Comparison of ENCODE assay signal across 8 cellular contexts in the genomic region with DNA sequence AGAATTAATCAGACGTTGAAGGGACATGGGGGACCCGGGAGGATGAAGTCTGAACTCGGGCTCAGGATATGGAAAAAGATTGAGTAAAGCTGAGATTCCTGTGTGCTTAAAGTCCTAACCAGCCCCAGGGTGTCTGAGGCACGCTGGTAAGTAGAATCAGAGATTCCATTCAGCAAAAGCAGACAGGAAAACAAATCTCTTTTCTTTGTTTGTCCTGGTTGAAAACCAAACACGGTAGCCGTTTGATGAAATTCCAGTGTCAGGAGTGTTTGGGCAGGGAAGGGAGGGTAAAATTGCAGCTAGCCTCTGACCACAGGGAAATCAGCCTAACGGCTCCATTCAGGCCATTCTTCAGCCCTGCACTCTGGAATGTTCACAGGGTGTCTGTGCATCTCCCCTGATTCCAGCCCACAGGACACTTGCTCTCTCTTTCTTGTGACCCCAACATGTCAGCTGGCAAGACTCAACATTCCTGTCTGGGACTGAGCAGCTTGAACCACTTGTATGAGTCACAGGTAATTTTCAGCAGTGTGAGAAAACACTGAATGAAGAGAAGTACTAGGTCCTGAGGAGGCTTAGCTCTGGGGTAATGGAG. TPM values are rescaled to one million over a fixed set of nuclear protein-coding genes. Genes with fewer than 3 reads are reported as not detected.
DNase-seq lines count a peak whose midpoint lies in the region; ATAC-seq and TF ChIP-seq lines count a peak whose summit lies in the region.

No MANE protein-coding gene starts in this region.

- H3K9me3 ChIP-seq in MG63, result no peaks in the 10 kb centered on the region

- peak; percentile 2 for TF ChIP-seq CTCF in choroid plexus epithelial cell (conservative IDR thresholded peaks at IDR 0.05; ENCODE audit: low read depth, low read length)

- H3K4me3 ChIP-seq in MG63, result no peak overlapping the region
- no peak overlapping the region for H3K4me3 ChIP-seq in choroid plexus epithelial cell (ENCODE audit: low read depth, low read length)

- no peaks in the 10 kb centered on the region for H3K27me3 ChIP-seq in MG63

- no peaks in the 10 kb centered on the region for H3K36me3 ChIP-seq in MG63

- DNase-seq in DMS53 treated with DMSO at 0.1 percent for 48 hours (lab: John Stamatoyannopoulos, UW; ENCODE audit: unreplicated experiment) (peak; percentile 92), MG63 (peak; percentile 68), choroid plexus epithelial cell (ENCODE audit: low read depth) (peak; percentile 98), lung microvascular endothelial cell (ENCODE audit: low read depth in 2 of 2) (peak; percentile 89)
- DNase-seq in activated CD8-positive, alpha-beta memory T cell treated with anti-CD3 and anti-CD28 coated beads for 24 hours, result no peak

- ATAC-seq in HG02678 (IDR thresholded peaks at IDR 0.05; ENCODE audit: unreplicated experiment) (no peak), GM19023 (IDR thresholded peaks at IDR 0.05; ENCODE audit: unreplicated experiment) (no peak), GM21381 (IDR thresholded peaks at IDR 0.05; ENCODE audit: unreplicated experiment) (no peak)

RNA-seq across cellular contexts. Expression of a gene that starts 31.0 kb away (rescaled TPM):
- total RNA-seq in MG63 (2014; rRNA removed; shearing (Covaris generic); ENCODE audit: low replicate concordance), result 3.1 TPM in 1 of 2 replicates, not detected in the other
- 0.79 and 1.7 TPM in 2 replicates for total RNA-seq in lung microvascular endothelial cell
